In the genomic region with DNA sequence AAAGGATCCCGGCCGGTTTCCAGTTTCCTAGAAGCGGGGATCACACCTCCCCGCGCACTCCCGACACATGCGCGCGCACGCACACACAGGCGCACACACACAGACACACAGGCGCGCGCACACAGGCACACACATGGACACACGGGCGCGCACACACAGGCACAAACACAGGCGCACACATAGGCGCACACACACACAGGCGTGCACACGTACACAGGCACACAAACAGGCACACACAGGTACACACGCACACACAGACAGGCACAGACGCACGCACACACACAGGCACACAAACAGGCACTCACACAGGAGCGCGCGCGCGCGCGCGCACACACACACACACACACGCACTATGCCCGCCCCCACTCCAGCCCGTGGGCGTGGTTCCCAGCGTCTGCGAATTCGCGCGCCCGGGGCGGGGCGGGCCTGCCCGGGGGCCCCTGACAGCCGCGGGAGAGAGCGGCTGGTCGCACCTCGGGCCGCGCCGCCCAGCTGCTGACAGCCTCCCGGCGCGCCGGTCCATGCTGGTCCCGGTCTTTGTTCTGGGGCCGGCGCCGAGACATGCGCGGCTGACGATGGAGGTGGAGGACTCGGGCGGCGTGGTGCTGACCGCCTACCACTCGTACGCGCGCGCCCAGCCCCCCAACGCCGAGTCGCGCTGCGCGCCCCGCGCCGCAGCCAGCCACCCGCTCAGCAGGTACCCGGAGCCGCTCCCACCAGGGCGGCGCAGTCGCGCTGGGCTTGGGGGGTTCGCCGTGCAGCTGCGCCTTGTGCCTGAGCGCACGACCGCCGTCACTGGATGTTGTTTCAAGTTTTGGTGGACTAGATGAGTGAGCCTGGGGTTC, we compare ENCODE assay signal across 8 cellular contexts. TPM values are rescaled to one million over a fixed set of nuclear protein-coding genes. Genes with fewer than 3 reads are reported as not detected.
A peak's percentile ranks its signal among the peaks of the same experiment; 100 is the strongest.
DNase-seq lines count a peak whose midpoint lies in the region; ATAC-seq and TF ChIP-seq lines count a peak whose summit lies in the region.

TSS of gene ARHGAP28 (plus strand) at position 470 of the 845 bp plus-strand sequence. CDS start at position 576, 106 bp downstream.

- H3K27ac ChIP-seq in vagina, result peak within 1 kb of the TSS; percentile 91

- H3K9me3 ChIP-seq in vagina, result no peaks in the 10 kb centered on the region

- peaks cover 4% of the 10 kb centered on the region for H3K4me1 Mint-ChIP-seq in activated CD8-positive, alpha-beta T cell treated with anti-CD3 and anti-CD28 coated beads for 36 hours (ENCODE audit: low read depth)
- peaks cover 3 to 6% (median 6%) of the 10 kb centered on the region in 3 donors for H3K4me1 Mint-ChIP-seq in naive B cell

- H3K9me3 Mint-ChIP-seq in activated CD8-positive, alpha-beta T cell treated with anti-CD3 and anti-CD28 coated beads for 36 hours, result no peaks in the 10 kb centered on the region
- H3K9me3 Mint-ChIP-seq in naive B cell, result peaks cover 0 to 3% (median 0%) of the 10 kb centered on the region in 7 donors

- intact Hi-C loops in activated CD8-positive, alpha-beta T cell treated with anti-CD3 and anti-CD28 coated beads for 36 hours (cut with micrococcal nuclease), result loop anchor here (10.0 kb wide), 1 partner anchor 65 kb away; no protein-coding TSS in a partner anchor
- intact Hi-C loops in vagina (cut with DNase I), result no loop called here

- CTCF ChIA-PET in activated CD8-positive, alpha-beta T cell treated with anti-CD3 and anti-CD28 coated beads for 36 hours (lab: Charles Lee), result no interaction called here

- H3K4me3 Mint-ChIP-seq in activated CD8-positive, alpha-beta T cell treated with anti-CD3 and anti-CD28 coated beads for 36 hours, result peak within 1 kb of the TSS; percentile 62
- peak within 1 kb of the TSS in 7 of 8 donors; percentile 4 to 81 (median 74) for H3K4me3 Mint-ChIP-seq in naive B cell

- POLR2A ChIA-PET in activated CD8-positive, alpha-beta T cell treated with anti-CD3 and anti-CD28 coated beads for 36 hours (lab: Charles Lee), result no interaction called here

- no peaks in the 10 kb centered on the region for H3K36me3 Mint-ChIP-seq in activated CD8-positive, alpha-beta T cell treated with anti-CD3 and anti-CD28 coated beads for 36 hours (ENCODE audit: low read depth)
- no peaks in the 10 kb centered on the region for H3K36me3 Mint-ChIP-seq in naive B cell

- H3K4me3 ChIP-seq in foreskin fibroblast (ENCODE audit: low read depth in 1 of 2, low read length in 2 of 2) (peak within 1 kb of the TSS; percentile 54 to 79), vagina (peak within 1 kb of the TSS; percentile 69 to 72)

- H3K27me3 Mint-ChIP-seq in activated CD8-positive, alpha-beta T cell treated with anti-CD3 and anti-CD28 coated beads for 36 hours, result peaks cover 18% of the 10 kb centered on the region
- peaks cover 34 to 43% (median 37%) of the 10 kb centered on the region in 3 donors for H3K27me3 Mint-ChIP-seq in naive B cell

- no peaks in the 10 kb centered on the region for H3K27me3 ChIP-seq in vagina

- no peak for TF ChIP-seq CTCF in activated CD8-positive, alpha-beta T cell treated with anti-CD3 and anti-CD28 coated beads for 36 hours (IDR thresholded peaks at IDR 0.05)
- no peak for TF ChIP-seq CTCF in foreskin fibroblast (IDR thresholded peaks at IDR 0.05; ENCODE audit: low read depth, low read length)
- TF ChIP-seq CTCF in vagina (IDR thresholded peaks at IDR 0.05), result peak in 1 of 3 experiments; percentile 23

- peaks cover 27% of the 10 kb centered on the region for H3K4me1 ChIP-seq in vagina

- H3K27ac Mint-ChIP-seq in activated CD8-positive, alpha-beta T cell treated with anti-CD3 and anti-CD28 coated beads for 36 hours, result no peak within 1 kb of the TSS
- no peak within 1 kb of the TSS for H3K27ac Mint-ChIP-seq in naive B cell

- no peaks in the 10 kb centered on the region for H3K36me3 ChIP-seq in vagina

- DNase-seq in ELF-1 (ENCODE audit: low read depth, low spot score) (peak; percentile 96), H4 (ENCODE audit: low spot score) (peak; percentile 95), NCI-H187 (lab: John Stamatoyannopoulos, UW) (peak; percentile 72 to 84), foreskin fibroblast (peak; percentile 84 to 96), naive B cell (no peak), vagina (ENCODE audit: extremely low spot score in 2 of 2) (no peak)
- peak; percentile 24 for DNase-seq in activated CD8-positive, alpha-beta T cell treated with anti-CD3 and anti-CD28 coated beads for 36 hours

- TF ChIP-seq POLR2A in vagina (IDR thresholded peaks at IDR 0.05), result no peak

- ATAC-seq in activated CD8-positive, alpha-beta T cell treated with anti-CD3 and anti-CD28 coated beads for 36 hours, result peak; percentile 64
- no peak for ATAC-seq in naive B cell (ENCODE audit: low read depth in 2 of 2)
- no peak for ATAC-seq in HG02678 (IDR thresholded peaks at IDR 0.05; ENCODE audit: unreplicated experiment)

RNA-seq across cellular contexts. Expression of gene ARHGAP28, which starts in this region (rescaled TPM):
- 26.4 and 32.3 TPM in 2 replicates for total RNA-seq in H4 (2014; rRNA removed; shearing (Covaris generic))
- not detected for total RNA-seq in activated CD8-positive, alpha-beta T cell treated with anti-CD3 and anti-CD28 coated beads for 36 hours
- not detected for polyA plus RNA-seq in naive B cell (ENCODE audit: low read depth in 6 of 6)
- total RNA-seq in vagina, result 7.6 TPM

Comparison
In these comparisons a context has a peak if more than half of its experiments do, and no peak if none do; other contexts are left out.
1. Peak in DNase-seq and ATAC-seq in activated CD8-positive, alpha-beta T cell treated with anti-CD3 and anti-CD28 coated beads for 36 hours; RNA of the gene not detected or under 1 TPM.
2. DNase-seq: peak in ELF-1 (single experiment), H4 (single experiment), NCI-H187 (2 of 2) and foreskin fibroblast (2 of 2); none in naive B cell (single experiment) and vagina (0 of 2).